Comparison of ENCODE assay signal across 21 cellular contexts in the genomic region with DNA sequence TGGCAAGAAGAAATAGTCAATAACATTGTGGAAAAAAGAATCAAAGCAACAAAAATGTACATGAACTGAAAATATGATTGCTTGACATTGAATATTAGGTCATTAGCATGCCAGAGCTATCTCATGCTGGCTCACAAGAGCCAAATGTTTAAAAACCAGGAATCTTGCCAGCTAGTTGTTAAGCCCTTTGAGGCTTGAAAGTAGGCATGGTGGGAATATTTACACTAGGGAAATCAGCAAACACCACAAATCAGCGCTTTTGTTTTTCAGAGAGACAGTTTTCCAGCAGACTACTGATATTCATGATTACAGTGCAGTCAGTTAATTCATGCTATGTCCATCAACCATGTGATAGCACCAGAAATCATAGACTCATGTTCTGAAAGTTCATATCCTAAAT.
"Had no signal": no experiment of that assay in that cellular context is flagged by ENCODE, and none has a peak within 500 bp of the region (broad histone marks: within the 10 kb centered on the region; RNA-seq: fewer than 3 reads in every experiment).

No MANE protein-coding gene starts in this region.

- H3K36me3 Mint-ChIP-seq: naive B cell; stimulated activated effector memory CD8-positive, alpha-beta T cell treated with anti-CD3 and anti-CD28 coated beads, Interleukin-12 subunit alpha, Interleukin-12 subunit beta, amount 100 ng/mL, for 72 hours; type B pancreatic cell had no signal

- DNase-seq: effector CD4-positive, alpha-beta T cell; foreskin melanocyte; head of caudate nucleus; kidney; left cardiac atrium; left ventricle myocardium superior; mesendoderm; naive B cell; posterior cingulate gyrus; stimulated activated CD4-positive, alpha-beta T cell treated with anti-CD3 and anti-CD28 coated beads, Interleukin-4, amount 100 ng/mL, for 1 hour; stimulated activated CD8-positive, alpha-beta memory T cell treated with anti-CD3 and anti-CD28 coated beads, Interleukin-4, amount 100 ng/mL, for 48 hours; stimulated activated naive CD8-positive, alpha-beta T cell treated with anti-CD3 and anti-CD28 coated beads, Interleukin-15, Interleukin-2, amounts not matched to agents 100 U/mL and 50 U/mL, for 24 hours; thyroid gland; uterus had no signal

- H3K4me1 Mint-ChIP-seq: stimulated activated effector memory CD8-positive, alpha-beta T cell treated with anti-CD3 and anti-CD28 coated beads, Interleukin-12 subunit alpha, Interleukin-12 subunit beta, amount 100 ng/mL, for 72 hours had no signal

- FAIRE-seq: kidney had no signal

- H3K4me1 ChIP-seq: suprapubic skin, thyroid gland, uterus had no signal

- H3K9me3 ChIP-seq: neutrophil, right atrium auricular region, suprapubic skin, thyroid gland, uterus had no signal

- H3K4me2 ChIP-seq: hepatocyte had no signal

- ATAC-seq: left cardiac atrium; left ventricle myocardium superior; stimulated activated effector memory CD8-positive, alpha-beta T cell treated with anti-CD3 and anti-CD28 coated beads, Interleukin-12 subunit alpha, Interleukin-12 subunit beta, amount 100 ng/mL, for 72 hours; stimulated activated naive CD8-positive, alpha-beta T cell treated with anti-CD3 and anti-CD28 coated beads, Interleukin-15, Interleukin-2, amounts not matched to agents 100 U/mL and 50 U/mL, for 24 hours had no signal

- H3K27ac ChIP-seq: coronary artery, hepatocyte, neutrophil, right atrium auricular region, suprapubic skin, thyroid gland, uterus had no signal

- H3K27me3 ChIP-seq: hepatocyte, neutrophil, right atrium auricular region, suprapubic skin, thyroid gland, uterus had no signal

- H2AFZ ChIP-seq: hepatocyte had no signal

- H3K27me3 Mint-ChIP-seq: naive B cell had no signal

- H3K27ac Mint-ChIP-seq: naive B cell; stimulated activated effector memory CD8-positive, alpha-beta T cell treated with anti-CD3 and anti-CD28 coated beads, Interleukin-12 subunit alpha, Interleukin-12 subunit beta, amount 100 ng/mL, for 72 hours; type B pancreatic cell had no signal

- H3K36me3 ChIP-seq: neutrophil, right atrium auricular region, suprapubic skin, thyroid gland, uterus had no signal

- H3K79me2 ChIP-seq: hepatocyte had no signal

- H3K9me3 Mint-ChIP-seq: type B pancreatic cell had no signal

- H3K4me3 ChIP-seq: coronary artery, hepatocyte, right atrium auricular region, suprapubic skin, thyroid gland, uterus had no signal

- H3K4me3 Mint-ChIP-seq: naive B cell; stimulated activated effector memory CD8-positive, alpha-beta T cell treated with anti-CD3 and anti-CD28 coated beads, Interleukin-12 subunit alpha, Interleukin-12 subunit beta, amount 100 ng/mL, for 72 hours; type B pancreatic cell had no signal
